19 cellular contexts compared by ENCODE assay signal in the genomic region with DNA sequence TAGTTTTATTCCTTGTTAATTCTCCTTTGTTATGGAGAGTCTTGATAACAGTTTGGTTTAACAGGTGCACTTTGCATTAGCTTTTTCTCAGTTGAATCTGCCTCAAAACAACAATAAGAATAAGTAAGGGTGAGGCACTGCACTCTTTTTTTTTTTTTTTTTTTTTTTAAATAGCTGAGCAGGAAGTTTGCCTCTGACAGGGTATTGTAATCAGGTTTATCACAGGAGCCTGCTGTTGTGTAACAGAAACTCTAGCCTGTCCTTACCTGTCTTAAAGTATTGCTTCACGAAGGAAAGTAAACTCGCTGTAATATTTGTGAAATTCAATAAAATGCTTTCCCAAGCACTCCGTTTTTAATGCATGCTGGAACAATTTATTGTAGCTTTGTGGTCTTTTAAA. TPM values are rescaled to one million over a fixed set of nuclear protein-coding genes. Genes with fewer than 3 reads are reported as not detected.
DNase-seq lines count a peak whose midpoint lies in the region; ATAC-seq, FAIRE-seq and TF ChIP-seq lines count a peak whose summit lies in the region.
"Had no signal": no experiment of that assay in that cellular context is flagged by ENCODE, and none has a peak within 500 bp of the region (broad histone marks: within the 10 kb centered on the region; RNA-seq: fewer than 3 reads in every experiment).

No MANE protein-coding gene starts in this region.

- peaks cover 19% of the 10 kb centered on the region for H3K36me3 ChIP-seq in HUES64 (ENCODE audit: insufficient read depth, low read length)
- no peaks in the 10 kb centered on the region for H3K36me3 ChIP-seq in bronchial epithelial cell (ENCODE audit: control insufficient read depth, insufficient read depth, low read length)
- H3K36me3 ChIP-seq in left lung: no peaks in the 10 kb centered on the region
- H3K36me3 ChIP-seq: thyroid gland had no signal

- H3K9me3 ChIP-seq in HUES64 (ENCODE audit: insufficient read depth, low read depth, low read length): no peaks in the 10 kb centered on the region
- no peaks in the 10 kb centered on the region for H3K9me3 ChIP-seq in left lung
- H3K9me3 ChIP-seq: thyroid gland had no signal

- peak; percentile 80 for ATAC-seq in left lung
- no peak for ATAC-seq in GM21447 (IDR thresholded peaks at IDR 0.05; ENCODE audit: unreplicated experiment)
- ATAC-seq: activated T-cell treated with anti-CD3 and anti-CD28 coated beads, Interleukin-2, amount 50 U/mL, for 72 hours; right cardiac atrium had no signal

- FAIRE-seq in bronchial epithelial cell (lab: Jason Lieb, UNC): no peak
- FAIRE-seq: H1 had no signal

- peak; percentile 98 for DNase-seq in bronchial epithelial cell (ENCODE audit: low read depth)
- no peak for DNase-seq in left lung
- DNase-seq in renal cortical epithelial cell (ENCODE audit: low read depth): peak; percentile 50
- no peak for DNase-seq in NCI-H187 (lab: John Stamatoyannopoulos, UW)
- no peak for DNase-seq in NCI-H226
- no peak for DNase-seq in cerebellar nuclear complex (lab: John Stamatoyannopoulos, UW)
- DNase-seq: activated CD4-positive, alpha-beta T cell treated with anti-CD3 and anti-CD28 coated beads, Interleukin-2, amount 50 U/mL, for 4 hours; activated T-cell treated with anti-CD3 and anti-CD28 coated beads, Interleukin-2, amount 50 U/mL, for 72 hours; central memory CD4-positive, alpha-beta T cell; NCI-H1105 treated with DMSO at 0.1 percent for 48 hours; NCI-H446 treated with DMSO at 0.1 percent for 48 hours; right cardiac atrium; stimulated activated CD4-positive, alpha-beta T cell treated with anti-CD3 and anti-CD28 coated beads, Interleukin-2, amount 100 ng/mL, for 48 hours; stimulated activated CD8-positive, alpha-beta memory T cell treated with anti-CD3 and anti-CD28 coated beads, Interleukin-4, amount 100 ng/mL, for 48 hours; thyroid gland had no signal

- H3K4me1 ChIP-seq in HUES64 (ENCODE audit: insufficient read depth, low read length) (peaks cover 31% of the 10 kb centered on the region), left lung (peaks cover 16 to 31% of the 10 kb centered on the region in 2 donors)

- H3K4me3 ChIP-seq in HUES64 (ENCODE audit: low read length): peak overlapping the region; percentile 7; the same call in 1 of the 2 replicates
- no peak overlapping the region for H3K4me3 ChIP-seq in bronchial epithelial cell (ENCODE audit: low read depth, low read length)
- no peak overlapping the region for H3K4me3 ChIP-seq in left lung
- H3K4me3 ChIP-seq: SK-N-MC, thyroid gland had no signal

- H3K27ac ChIP-seq in HUES64 (ENCODE audit: low read depth, low read length) (peak overlapping the region; percentile 75), left lung (peak overlapping the region in 1 of 2 donors; percentile 35)
- H3K27ac ChIP-seq: thyroid gland had no signal

- 79% methylated on average over 3 of the region's 3 CpGs for WGBS in HUES64

- intact Hi-C loops in left lung (cut with DNase I): no loop called here

- H3K27me3 ChIP-seq in HUES64 (ENCODE audit: insufficient read depth, low read length): no peaks in the 10 kb centered on the region
- H3K27me3 ChIP-seq in bronchial epithelial cell (ENCODE audit: control insufficient read depth, insufficient read depth, low read length): no peaks in the 10 kb centered on the region
- H3K27me3 ChIP-seq in left lung: no peaks in the 10 kb centered on the region
- H3K27me3 ChIP-seq: thyroid gland had no signal

- TF ChIP-seq CTCF in bronchial epithelial cell (IDR thresholded peaks at IDR 0.05; ENCODE audit: insufficient read depth, low read length, severe bottlenecking) (no peak), left lung (IDR thresholded peaks at IDR 0.05) (no peak)

- 0 out of 2 replicates have a peak overlapping the region, but pooled peaks have one; percentile 25 for H3K9ac ChIP-seq in HUES64 (ENCODE audit: low read depth, low read length)

RNA-seq across cellular contexts. Expression of gene TAF1B, which starts 52.4 kb away (rescaled TPM):
- 29.4 TPM for polyA plus RNA-seq in HUES64 (2013, experiment 1 of 2)
- 30.8 TPM for polyA plus RNA-seq in HUES64 (2013, experiment 2 of 2)
- total RNA-seq in bronchial epithelial cell (28.7 and 30.5 TPM in 2 replicates), left lung (10 to 100 TPM; 22.0 to 22.1 TPM), renal cortical epithelial cell (30.5 and 37.7 TPM in 2 replicates)

RNA-seq across cellular contexts. Expression of gene GRHL1, which starts 55.8 kb away (rescaled TPM):
- 1.5 TPM for polyA plus RNA-seq in HUES64 (2013, experiment 1 of 2)
- polyA plus RNA-seq in HUES64 (2013, experiment 2 of 2): 1.9 TPM
- 25.5 and 85.5 TPM in 2 replicates for total RNA-seq in bronchial epithelial cell
- total RNA-seq in left lung: 1 to 10 TPM; 2.4 to 4.7 TPM
- total RNA-seq in renal cortical epithelial cell: 1.7 and 4.0 TPM in 2 replicates

Comparison
In these comparisons a context has a peak if more than half of its experiments do, and no peak if none do; other contexts are left out.
1. DNase-seq: peak in bronchial epithelial cell (single experiment) and renal cortical epithelial cell (single experiment); none in left lung (0 of 2), NCI-H187 (0 of 2), NCI-H226 (single experiment) and cerebellar nuclear complex (0 of 2).